In genomic region chr2:64487256-64488049, GRCh38 we compare ENCODE assay signal across 3 cellular contexts.
A peak's percentile ranks its signal among the peaks of the same experiment; 100 is the strongest.
TF ChIP-seq lines count a peak whose summit lies in the region.

No MANE protein-coding gene starts in this region.

TF ChIP-seq in HCT116, 20 proteins besides CTCF, POLR2A, EP300 and RAD21:
- TF ChIP-seq TCF7L2 (IDR thresholded peaks at IDR 0.05; ENCODE audit: borderline replicate concordance, extremely low read depth, insufficient read depth, insufficient read length) (peak; percentile 72), JUND (IDR thresholded peaks at IDR 0.05) (no peak)

TF ChIP-seq in WTC11, 78 proteins besides CTCF, POLR2A, EP300 and RAD21:
- TF ChIP-seq NR3C1 (CRISPR knock-in tag; conservative IDR thresholded peaks at IDR 0.05; ENCODE audit: low read depth) (no peak), FOXK1 (CRISPR knock-in tag; IDR thresholded peaks at IDR 0.05) (no peak), SP1 (CRISPR knock-in tag; conservative IDR thresholded peaks at IDR 0.05) (no peak), ZNF671 (CRISPR knock-in tag; IDR thresholded peaks at IDR 0.05) (no peak), ZNF317 (CRISPR knock-in tag; IDR thresholded peaks at IDR 0.05; ENCODE audit: borderline replicate concordance, low read depth) (no peak)
- TF ChIP-seq, protein P1, sequence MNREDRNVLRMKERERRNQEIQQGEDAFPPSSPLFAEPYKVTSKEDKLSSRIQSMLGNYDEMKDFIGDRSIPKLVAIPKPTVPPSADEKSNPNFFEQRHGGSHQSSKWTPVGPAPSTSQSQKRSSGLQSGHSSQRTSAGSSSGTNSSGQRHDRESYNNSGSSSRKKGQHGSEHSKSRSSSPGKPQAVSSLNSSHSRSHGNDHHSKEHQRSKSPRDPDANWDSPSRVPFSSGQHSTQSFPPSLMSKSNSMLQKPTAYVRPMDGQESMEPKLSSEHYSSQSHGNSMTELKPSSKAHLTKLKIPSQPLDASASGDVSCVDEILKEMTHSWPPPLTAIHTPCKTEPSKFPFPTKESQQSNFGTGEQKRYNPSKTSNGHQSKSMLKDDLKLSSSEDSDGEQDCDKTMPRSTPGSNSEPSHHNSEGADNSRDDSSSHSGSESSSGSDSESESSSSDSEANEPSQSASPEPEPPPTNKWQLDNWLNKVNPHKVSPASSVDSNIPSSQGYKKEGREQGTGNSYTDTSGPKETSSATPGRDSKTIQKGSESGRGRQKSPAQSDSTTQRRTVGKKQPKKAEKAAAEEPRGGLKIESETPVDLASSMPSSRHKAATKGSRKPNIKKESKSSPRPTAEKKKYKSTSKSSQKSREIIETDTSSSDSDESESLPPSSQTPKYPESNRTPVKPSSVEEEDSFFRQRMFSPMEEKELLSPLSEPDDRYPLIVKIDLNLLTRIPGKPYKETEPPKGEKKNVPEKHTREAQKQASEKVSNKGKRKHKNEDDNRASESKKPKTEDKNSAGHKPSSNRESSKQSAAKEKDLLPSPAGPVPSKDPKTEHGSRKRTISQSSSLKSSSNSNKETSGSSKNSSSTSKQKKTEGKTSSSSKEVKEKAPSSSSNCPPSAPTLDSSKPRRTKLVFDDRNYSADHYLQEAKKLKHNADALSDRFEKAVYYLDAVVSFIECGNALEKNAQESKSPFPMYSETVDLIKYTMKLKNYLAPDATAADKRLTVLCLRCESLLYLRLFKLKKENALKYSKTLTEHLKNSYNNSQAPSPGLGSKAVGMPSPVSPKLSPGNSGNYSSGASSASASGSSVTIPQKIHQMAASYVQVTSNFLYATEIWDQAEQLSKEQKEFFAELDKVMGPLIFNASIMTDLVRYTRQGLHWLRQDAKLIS (CRISPR knock-in tag; IDR thresholded peaks at IDR 0.05; ENCODE audit: borderline replicate concordance) = no peak
- TF ChIP-seq, protein P2, sequence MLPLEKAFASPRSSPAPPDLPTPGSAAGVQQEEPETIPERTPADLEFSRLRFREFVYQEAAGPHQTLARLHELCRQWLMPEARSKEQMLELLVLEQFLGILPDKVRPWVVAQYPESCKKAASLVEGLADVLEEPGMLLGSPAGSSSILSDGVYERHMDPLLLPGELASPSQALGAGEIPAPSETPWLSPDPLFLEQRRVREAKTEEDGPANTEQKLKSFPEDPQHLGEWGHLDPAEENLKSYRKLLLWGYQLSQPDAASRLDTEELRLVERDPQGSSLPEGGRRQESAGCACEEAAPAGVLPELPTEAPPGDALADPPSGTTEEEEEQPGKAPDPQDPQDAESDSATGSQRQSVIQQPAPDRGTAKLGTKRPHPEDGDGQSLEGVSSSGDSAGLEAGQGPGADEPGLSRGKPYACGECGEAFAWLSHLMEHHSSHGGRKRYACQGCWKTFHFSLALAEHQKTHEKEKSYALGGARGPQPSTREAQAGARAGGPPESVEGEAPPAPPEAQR (CRISPR knock-in tag; IDR thresholded peaks at IDR 0.05) = no peak

TF ChIP-seq in HepG2, 621 proteins besides CTCF, POLR2A, EP300 and RAD21:
- 0 out of 2 replicates have a peak, but pooled peaks have one; percentile 35 for TF ChIP-seq ZNF274 (CRISPR knock-in tag; IDR thresholded peaks at IDR 0.05)
- TF ChIP-seq, protein P3, sequence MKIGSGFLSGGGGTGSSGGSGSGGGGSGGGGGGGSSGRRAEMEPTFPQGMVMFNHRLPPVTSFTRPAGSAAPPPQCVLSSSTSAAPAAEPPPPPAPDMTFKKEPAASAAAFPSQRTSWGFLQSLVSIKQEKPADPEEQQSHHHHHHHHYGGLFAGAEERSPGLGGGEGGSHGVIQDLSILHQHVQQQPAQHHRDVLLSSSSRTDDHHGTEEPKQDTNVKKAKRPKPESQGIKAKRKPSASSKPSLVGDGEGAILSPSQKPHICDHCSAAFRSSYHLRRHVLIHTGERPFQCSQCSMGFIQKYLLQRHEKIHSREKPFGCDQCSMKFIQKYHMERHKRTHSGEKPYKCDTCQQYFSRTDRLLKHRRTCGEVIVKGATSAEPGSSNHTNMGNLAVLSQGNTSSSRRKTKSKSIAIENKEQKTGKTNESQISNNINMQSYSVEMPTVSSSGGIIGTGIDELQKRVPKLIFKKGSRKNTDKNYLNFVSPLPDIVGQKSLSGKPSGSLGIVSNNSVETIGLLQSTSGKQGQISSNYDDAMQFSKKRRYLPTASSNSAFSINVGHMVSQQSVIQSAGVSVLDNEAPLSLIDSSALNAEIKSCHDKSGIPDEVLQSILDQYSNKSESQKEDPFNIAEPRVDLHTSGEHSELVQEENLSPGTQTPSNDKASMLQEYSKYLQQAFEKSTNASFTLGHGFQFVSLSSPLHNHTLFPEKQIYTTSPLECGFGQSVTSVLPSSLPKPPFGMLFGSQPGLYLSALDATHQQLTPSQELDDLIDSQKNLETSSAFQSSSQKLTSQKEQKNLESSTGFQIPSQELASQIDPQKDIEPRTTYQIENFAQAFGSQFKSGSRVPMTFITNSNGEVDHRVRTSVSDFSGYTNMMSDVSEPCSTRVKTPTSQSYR (CRISPR knock-in tag; IDR thresholded peaks at IDR 0.05; ENCODE audit: borderline replicate concordance) = no peak
